22 cellular contexts compared by ENCODE assay signal in the genomic region with DNA sequence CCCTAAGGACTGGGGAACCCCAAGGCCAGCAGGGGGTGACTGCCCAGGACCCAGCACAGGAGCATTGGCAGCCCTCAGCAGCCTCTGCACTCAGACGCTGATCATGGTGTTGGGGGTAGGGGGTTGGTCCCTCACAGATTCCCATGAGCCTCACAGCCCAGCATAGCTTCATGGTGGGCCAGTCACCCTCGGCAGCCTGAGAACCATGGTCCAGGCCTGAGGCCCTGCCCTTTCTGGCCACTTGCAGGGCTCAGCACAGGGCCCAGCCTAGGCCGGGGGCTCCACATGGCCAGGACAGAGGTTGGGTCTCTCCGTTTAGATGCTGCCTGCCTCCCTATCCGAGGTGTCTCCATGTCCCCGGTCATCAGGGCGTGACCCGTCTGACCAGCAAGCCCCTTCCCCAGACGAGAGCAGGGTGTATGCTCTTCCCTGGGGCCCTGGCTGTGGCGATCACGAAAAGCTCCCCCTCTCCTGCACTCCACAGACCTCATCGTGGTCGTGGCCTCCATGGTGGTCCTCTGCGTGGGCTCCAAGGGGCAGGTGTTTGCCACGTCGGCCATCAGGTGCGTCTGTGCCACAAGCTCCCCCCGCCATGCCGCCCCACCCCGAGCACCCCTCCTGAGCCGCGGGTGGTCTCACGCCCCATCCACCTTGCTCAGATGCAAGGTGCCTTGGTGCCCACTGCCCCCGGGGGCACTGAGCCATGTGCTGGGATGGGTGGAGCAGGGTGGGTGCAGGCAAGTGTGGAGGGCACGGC.
DNase-seq lines count a peak whose midpoint lies in the region; ATAC-seq, FAIRE-seq and TF ChIP-seq lines count a peak whose summit lies in the region.
"Had no signal": no experiment of that assay in that cellular context is flagged by ENCODE, and none has a peak within 500 bp of the region (broad histone marks: within the 10 kb centered on the region; RNA-seq: fewer than 3 reads in every experiment).

No MANE protein-coding gene starts in this region.

- no peak overlapping the region for H2AK5ac ChIP-seq in H1 (ENCODE audit: low read depth, low read length)

- H3K27me3 ChIP-seq in left ventricle myocardium inferior (ENCODE audit: low read depth) (no peaks in the 10 kb centered on the region), H1 (replicated peaks in 1 of 4; ENCODE audit: control insufficient read depth in 3 of 4, extremely low read depth in 1 of 4, insufficient read depth in 3 of 4, low read length in 3 of 4) (peaks cover 0 to 47% (median 27%) of the 10 kb centered on the region in 4 experiments; a peak in 5 of 7 replicates), lower lobe of right lung (ENCODE audit: low read depth) (no peaks in the 10 kb centered on the region), upper lobe of right lung (no peaks in the 10 kb centered on the region)
- H3K27me3 ChIP-seq: Peyer's patch had no signal

- H3K23ac ChIP-seq in H1 (ENCODE audit: insufficient read length) = no peak overlapping the region

- H3K4me3 ChIP-seq in left ventricle myocardium inferior (no peak overlapping the region), H1 (ENCODE audit: extremely low read depth in 1 of 4, insufficient read depth in 2 of 4, low read depth in 3 of 4, low read length in 4 of 4) (no peak overlapping the region), lower lobe of right lung (no peak overlapping the region), upper lobe of right lung (no peak overlapping the region)
- H3K4me3 ChIP-seq: GM23338, Peyer's patch had no signal

- no peak for TF ChIP-seq POLR2A in H1 (IDR thresholded peaks at IDR 0.05; ENCODE audit: control extremely low read depth in 1 of 2, low read depth in 2 of 2, low read length in 2 of 2)

- DNase-seq in cardiac septum (ENCODE audit: low spot score) = peak; percentile 70
- no peak for DNase-seq in left ventricle myocardium inferior
- no peak for DNase-seq in H1 (ENCODE audit: low read depth in 1 of 2, low spot score in 2 of 2)
- peak; percentile 39 for DNase-seq in lower lobe of right lung
- peak; percentile 58 for DNase-seq in upper lobe of right lung
- DNase-seq in caudate nucleus (lab: John Stamatoyannopoulos, UW) = no peak
- DNase-seq in NCI-H1048 (lab: John Stamatoyannopoulos, UW) = no peak
- DNase-seq: MV-4-11, NCI-H1694 treated with DMSO at 0.1 percent for 48 hours, NCI-H2081 treated with DMSO at 0.1 percent for 48 hours, NCI-H2171 treated with DMSO at 0.1 percent for 48 hours, NCI-H446, NCI-H526 had no signal

- CTCF ChIA-PET in H1 (lab: Charles Lee; ENCODE audit: partially characterized antibody) = interaction anchor here (0.6 to 1.5 kb wide), 3 partner anchors 39 to 219 kb away, joined by 3 to 6 read pairs (median 4); no protein-coding TSS in a partner anchor

- H3K9me3 ChIP-seq in left ventricle myocardium inferior (replicated peaks) (no peaks in the 10 kb centered on the region), H1 (ENCODE audit: insufficient read depth in 2 of 2, low read depth in 1 of 2, low read length in 1 of 2) (peaks cover 0 to 6% of the 10 kb centered on the region in 2 experiments; a peak in 1 of 4 replicates), lower lobe of right lung (no peaks in the 10 kb centered on the region), upper lobe of right lung (no peaks in the 10 kb centered on the region)
- H3K9me3 ChIP-seq: Peyer's patch had no signal

- no peak overlapping the region for H3K14ac ChIP-seq in H1 (ENCODE audit: insufficient read length)

- H3K79me1 ChIP-seq in H1 (ENCODE audit: low read depth, low read length) = no peaks in the 10 kb centered on the region

- H3K18ac ChIP-seq in H1 (ENCODE audit: extremely low read depth, low read length) = no peak overlapping the region

- H3K23me2 ChIP-seq in H1 (ENCODE audit: low read depth, low read length) = no peaks in the 10 kb centered on the region

- no peak overlapping the region for H2BK120ac ChIP-seq in H1 (replicated peaks; ENCODE audit: low read depth, low read length)

- H4K20me1 ChIP-seq in H1 (replicated peaks in 1 of 2; ENCODE audit: control insufficient read depth in 1 of 2, insufficient read depth in 2 of 2, low read length in 2 of 2) = peaks cover 0 to 2% of the 10 kb centered on the region in 2 experiments

- H3K36me3 ChIP-seq in left ventricle myocardium inferior = peaks cover 6% of the 10 kb centered on the region
- H3K36me3 ChIP-seq in H1 (ENCODE audit: control insufficient read depth in 2 of 4, insufficient read depth in 4 of 4, low read length in 3 of 4) = no peaks in the 10 kb centered on the region
- H3K36me3 ChIP-seq in lower lobe of right lung = no peaks in the 10 kb centered on the region
- no peaks in the 10 kb centered on the region for H3K36me3 ChIP-seq in upper lobe of right lung
- H3K36me3 ChIP-seq: Peyer's patch had no signal

- H3K27ac ChIP-seq in left ventricle myocardium inferior (replicated peaks) = no peak overlapping the region
- no peak overlapping the region for H3K27ac ChIP-seq in H1 (ENCODE audit: low read depth, low read length)
- H3K27ac ChIP-seq in lower lobe of right lung = no peak overlapping the region
- no peak overlapping the region for H3K27ac ChIP-seq in upper lobe of right lung
- H3K27ac ChIP-seq in caudate nucleus (ENCODE audit: low read depth, low read length) = no peak overlapping the region
- H3K27ac ChIP-seq: C4-2B, Peyer's patch had no signal

- peak overlapping the region; percentile 25; the same call in 1 of the 2 replicates for H4K8ac ChIP-seq in H1 (ENCODE audit: extremely low read depth, insufficient read depth, low read length)

- intact Hi-C loops in cardiac septum (cut with DNase I) (no loop called here), left ventricle myocardium inferior (cut with micrococcal nuclease) (no loop called here), lower lobe of right lung (cut with DNase I) (no loop called here), upper lobe of right lung (cut with DNase I) (no loop called here)

- H4K91ac ChIP-seq in H1 (replicated peaks; ENCODE audit: insufficient read length, low read length) = no peak overlapping the region

- no peak overlapping the region for H3K4me2 ChIP-seq in H1 (ENCODE audit: insufficient read depth in 1 of 2, low read depth in 2 of 2, low read length in 2 of 2)
- H3K4me2 ChIP-seq: GM23338 had no signal

- WGBS in H1 (ENCODE audit: extremely low coverage in 1 of 2, insufficient coverage in 1 of 2, insufficient read length in 1 of 2, insufficient replicate concordance in 2 of 2, low coverage in 1 of 2, low lambda C conversion rate in 2 of 2, missing lambda C conversion rate in 1 of 2), 2 experiments = 81% methylated on average over 14 of the region's 25 CpGs; no CpG with 5 or more reads in 1 of the 2 experiments

- no peak overlapping the region for H3K56ac ChIP-seq in H1 (replicated peaks; ENCODE audit: insufficient read length, low read depth, low read length)

- no peak for TF ChIP-seq RAD21 in H1 (IDR thresholded peaks at IDR 0.05 in 1 of 2, conservative IDR thresholded peaks at IDR 0.05 in 1 of 2; ENCODE audit: low read depth in 2 of 2, low read length in 2 of 2)

- no peak for FAIRE-seq in H1 (lab: Jason Lieb, UNC)
- FAIRE-seq: G401.6, GM12892, GM18507, HTR-8/SVneo had no signal

- no peak overlapping the region for H2BK5ac ChIP-seq in H1 (ENCODE audit: low read depth, low read length)

- ATAC-seq in lower lobe of right lung = no peak
- ATAC-seq in upper lobe of right lung = no peak
- ATAC-seq in esophagus mucosa = no peak
- ATAC-seq: GM23338, HCT116 had no signal

- no peak overlapping the region for H2BK20ac ChIP-seq in H1 (ENCODE audit: low read length)

- no peak overlapping the region for H3K4ac ChIP-seq in H1 (replicated peaks; ENCODE audit: insufficient read length, low read depth, low read length)

- H3K4me1 ChIP-seq in left ventricle myocardium inferior (no peaks in the 10 kb centered on the region), H1 (replicated peaks in 1 of 4; ENCODE audit: control insufficient read depth in 3 of 4, insufficient read depth in 4 of 4, low read length in 3 of 4) (peaks cover 0 to 3% (median 0%) of the 10 kb centered on the region in 4 experiments; a peak in 1 of 7 replicates), lower lobe of right lung (no peaks in the 10 kb centered on the region), upper lobe of right lung (no peaks in the 10 kb centered on the region)

- H2BK12ac ChIP-seq in H1 (ENCODE audit: low read depth, low read length) = no peak overlapping the region

- TF ChIP-seq CTCF in left ventricle myocardium inferior (IDR thresholded peaks at IDR 0.05; ENCODE audit: borderline replicate concordance) (no peak), H1 (IDR thresholded peaks at IDR 0.05; ENCODE audit: control extremely low read depth in 1 of 3, insufficient read depth in 1 of 3, low read depth in 1 of 3, low read length in 3 of 3) (no peak), lower lobe of right lung (IDR thresholded peaks at IDR 0.05) (no peak), upper lobe of right lung (IDR thresholded peaks at IDR 0.05) (no peak)

- no peak overlapping the region for H4K5ac ChIP-seq in H1 (ENCODE audit: insufficient read length, low read depth, low read length)

- H2AFZ ChIP-seq in H1 (ENCODE audit: low read length) = no peak overlapping the region
- H2AFZ ChIP-seq: GM23338 had no signal

- H2BK15ac ChIP-seq in H1 (ENCODE audit: low read length) = no peak overlapping the region

- no peak overlapping the region for H3K9ac ChIP-seq in H1 (replicated peaks in 1 of 4; ENCODE audit: extremely low read depth in 1 of 4, low read depth in 3 of 4, low read length in 3 of 4)

- POLR2A ChIA-PET in H1 (lab: Charles Lee; ENCODE audit: partially characterized antibody) = no interaction called here

- no peak for TF ChIP-seq EP300 in H1 (IDR thresholded peaks at IDR 0.05; ENCODE audit: borderline replicate concordance in 1 of 2, low read depth in 2 of 2, low read length in 2 of 2)

- no peaks in the 10 kb centered on the region for H3K79me2 ChIP-seq in H1 (ENCODE audit: control insufficient read depth in 1 of 2, insufficient read depth in 2 of 2, low read length in 2 of 2)

TF ChIP-seq in H1, 55 proteins besides CTCF, POLR2A, EP300 and RAD21:
- TF ChIP-seq SUZ12 (IDR thresholded peaks at IDR 0.05; ENCODE audit: low read length) = no peak
- TF ChIP-seq HDAC6 (IDR thresholded peaks at IDR 0.05; ENCODE audit: low read depth, low read length) = no peak
- no peak for TF ChIP-seq BACH1 (IDR thresholded peaks at IDR 0.05; ENCODE audit: low read length)
- no peak for TF ChIP-seq TAF7 (optimal IDR thresholded peaks at IDR 0.05; ENCODE audit: borderline replicate concordance, low read depth, low read length)
- TF ChIP-seq CTBP2 (IDR thresholded peaks at IDR 0.05; ENCODE audit: borderline replicate concordance, insufficient read depth, insufficient read length, low read length) = no peak
- no peak for TF ChIP-seq POLR2AphosphoS5 (IDR thresholded peaks at IDR 0.05; ENCODE audit: low read depth, low read length)
- TF ChIP-seq CBX8 (IDR thresholded peaks at IDR 0.05; ENCODE audit: borderline replicate concordance, low read depth, low read length) = no peak
- no peak for TF ChIP-seq KDM4A (IDR thresholded peaks at IDR 0.05; ENCODE audit: low read depth, low read length, severe bottlenecking)
- no peak for TF ChIP-seq TCF12 (IDR thresholded peaks at IDR 0.05; ENCODE audit: low read depth, low read length)
- no peak for TF ChIP-seq TEAD4 (IDR thresholded peaks at IDR 0.05; ENCODE audit: low read depth, low read length)
- TF ChIP-seq SP4 (IDR thresholded peaks at IDR 0.05; ENCODE audit: low read length) = no peak

Comparison
In these comparisons a context has a peak if more than half of its experiments do, and no peak if none do; other contexts are left out.
1. DNase-seq: peak in cardiac septum (single experiment), lower lobe of right lung (single experiment) and upper lobe of right lung (single experiment); none in left ventricle myocardium inferior (single experiment), H1 (0 of 2), caudate nucleus (0 of 61) and NCI-H1048 (single experiment).